ENCODE assay signal across 8 cellular contexts in genomic region chr16:83023011-83023410, GRCh38.
"Had no signal": no experiment of that assay in that cellular context is flagged by ENCODE, and none has a peak within 500 bp of the region (broad histone marks: within the 10 kb centered on the region; RNA-seq: fewer than 3 reads in every experiment).

No MANE protein-coding gene starts in this region.

- H3K9me3 ChIP-seq: HAP-1 had no signal

- H3K4me1 ChIP-seq: HAP-1 had no signal

- ATAC-seq: HCT116, HepG2 had no signal

- H2AFZ ChIP-seq: GM23248 had no signal

- H3K36me3 ChIP-seq: HAP-1 had no signal

- H3K9ac ChIP-seq: GM23248 had no signal

- FAIRE-seq: HepG2 had no signal

- H3K27ac ChIP-seq: GM23248, HL-60 had no signal

- H3K4me3 ChIP-seq: GM23248, HAP-1 had no signal

- DNase-seq: GM23248, GOT3, H7, HFFc6 had no signal
